ENCODE assay signal across 8 cellular contexts in genomic region chr16:87765776-87766484, GRCh38. TPM values are rescaled to one million over a fixed set of nuclear protein-coding genes. Genes with fewer than 3 reads are reported as not detected.
DNase-seq lines count a peak whose midpoint lies in the region; ATAC-seq and TF ChIP-seq lines count a peak whose summit lies in the region.

Gene KLHDC4 (minus strand): TSS chr16:87765986. CDS start chr16:87765890, 96 bp downstream.

- ATAC-seq in GM18909 (IDR thresholded peaks at IDR 0.05; ENCODE audit: poor library complexity, unreplicated experiment) = peak; percentile 85
- peak; percentile 66 for ATAC-seq in HG03196 (IDR thresholded peaks at IDR 0.05; ENCODE audit: unreplicated experiment)
- peak; percentile 78 for ATAC-seq in activated CD8-positive, alpha-beta T cell treated with anti-CD3 and anti-CD28 coated beads, Interleukin-2, amount 10 ng/mL, durations not matched to agents 7 days and 5 days
- ATAC-seq in lower lobe of right lung = peak; percentile 95 to 97

- H3K27me3 ChIP-seq in ectodermal cell (ENCODE audit: control insufficient read depth, insufficient read depth, low read length, poor library complexity, severe bottlenecking) = no peaks in the 10 kb centered on the region
- no peaks in the 10 kb centered on the region for H3K27me3 ChIP-seq in lower lobe of right lung (ENCODE audit: low read depth)

- H3K9me3 ChIP-seq in ectodermal cell (ENCODE audit: control insufficient read depth, low read length) (no peaks in the 10 kb centered on the region), lower lobe of right lung (no peaks in the 10 kb centered on the region)

- H3K4me3 Mint-ChIP-seq in activated CD8-positive, alpha-beta T cell treated with anti-CD3 and anti-CD28 coated beads, Interleukin-2, amount 10 ng/mL, durations not matched to agents 7 days and 5 days = peak within 1 kb of the TSS; percentile 96

- peaks cover 6% of the 10 kb centered on the region for H3K4me1 ChIP-seq in ectodermal cell (ENCODE audit: control insufficient read depth, insufficient read depth, low read length)
- peaks cover 20% of the 10 kb centered on the region for H3K4me1 ChIP-seq in lower lobe of right lung

- H3K27ac ChIP-seq in ectodermal cell (ENCODE audit: insufficient read depth, low read depth, low read length, poor library complexity, severe bottlenecking) (no peak within 1 kb of the TSS), lower lobe of right lung (peak within 1 kb of the TSS; percentile 94)

- no peak for TF ChIP-seq CTCF in lower lobe of right lung (IDR thresholded peaks at IDR 0.05)

- intact Hi-C loops in lower lobe of right lung (cut with DNase I) = no loop called here

- WGBS in ectodermal cell, 2 experiments = 4% methylated on average over 60 of the region's 60 CpGs

- DNase-seq in AG08396 (ENCODE audit: low spot score) (peak; percentile 95), NK-92 (lab: John Stamatoyannopoulos, UW; ENCODE audit: unreplicated experiment) (peak; percentile 47), lower lobe of right lung (peak; percentile 92)
- peak; percentile 94 for DNase-seq in activated CD8-positive, alpha-beta T cell treated with anti-CD3 and anti-CD28 coated beads, Interleukin-2, amount 10 ng/mL, durations not matched to agents 7 days and 5 days
- peak; percentile 64 to 83 (median 71) for DNase-seq in stimulated activated CD4-positive, alpha-beta T cell treated with anti-CD3 and anti-CD28 coated beads, TNF-alpha, amount 100 ng/mL, for 1 hour (ENCODE audit: low read depth in 3 of 3, low spot score in 1 of 3)

- peaks cover 40% of the 10 kb centered on the region for H3K4me1 Mint-ChIP-seq in activated CD8-positive, alpha-beta T cell treated with anti-CD3 and anti-CD28 coated beads, Interleukin-2, amount 10 ng/mL, durations not matched to agents 7 days and 5 days (ENCODE audit: low read depth)

- H3K36me3 ChIP-seq in ectodermal cell (ENCODE audit: control insufficient read depth, insufficient read depth, low read length) = no peaks in the 10 kb centered on the region
- H3K36me3 ChIP-seq in lower lobe of right lung = peaks cover 29% of the 10 kb centered on the region

- H3K4me3 ChIP-seq in ectodermal cell (ENCODE audit: insufficient read depth, low read depth, low read length) (peak within 1 kb of the TSS; percentile 81), lower lobe of right lung (peak within 1 kb of the TSS; percentile 99)

- no peaks in the 10 kb centered on the region for H3K9me3 Mint-ChIP-seq in activated CD8-positive, alpha-beta T cell treated with anti-CD3 and anti-CD28 coated beads, Interleukin-2, amount 10 ng/mL, durations not matched to agents 7 days and 5 days (ENCODE audit: insufficient read depth)

- H3K27ac Mint-ChIP-seq in activated CD8-positive, alpha-beta T cell treated with anti-CD3 and anti-CD28 coated beads, Interleukin-2, amount 10 ng/mL, durations not matched to agents 7 days and 5 days = peak within 1 kb of the TSS; percentile 99

- POLR2A ChIA-PET in activated CD8-positive, alpha-beta T cell treated with anti-CD3 and anti-CD28 coated beads, Interleukin-2, amount 10 ng/mL, durations not matched to agents 7 days and 5 days (lab: Charles Lee) = interaction anchor here (0.6 to 3.4 kb wide), 25 partner anchors 13 to 188 kb away, joined by 3 to 22 read pairs (median 4); partner anchors contain the start of gene SLC7A5

- CTCF ChIA-PET in activated CD8-positive, alpha-beta T cell treated with anti-CD3 and anti-CD28 coated beads, Interleukin-2, amount 10 ng/mL, durations not matched to agents 7 days and 5 days (lab: Charles Lee) = interaction anchor here (0.7 to 7.2 kb wide), 11 partner anchors 11 to 188 kb away, joined by 3 to 89 read pairs (median 5); partner anchors contain the start of genes BANP and SLC7A5

- H3K27me3 Mint-ChIP-seq in activated CD8-positive, alpha-beta T cell treated with anti-CD3 and anti-CD28 coated beads, Interleukin-2, amount 10 ng/mL, durations not matched to agents 7 days and 5 days (ENCODE audit: low read depth) = no peaks in the 10 kb centered on the region

- H3K36me3 Mint-ChIP-seq in activated CD8-positive, alpha-beta T cell treated with anti-CD3 and anti-CD28 coated beads, Interleukin-2, amount 10 ng/mL, durations not matched to agents 7 days and 5 days (ENCODE audit: low read depth) = peaks cover 36% of the 10 kb centered on the region

RNA-seq across cellular contexts. Expression of gene KLHDC4, which starts in this region (rescaled TPM):
- 100 to 1,000 TPM in 1 of 2 experiments, 10 to 100 TPM in 1; 91.7 to 101 TPM for total RNA-seq in activated CD8-positive, alpha-beta T cell treated with anti-CD3 and anti-CD28 coated beads, Interleukin-2, amount 10 ng/mL, durations not matched to agents 7 days and 5 days
- polyA plus RNA-seq in ectodermal cell (2013, experiment 1 of 4) = 47.3 TPM
- 42.0 TPM for polyA plus RNA-seq in ectodermal cell (2013, experiment 2 of 4)
- 24.0 TPM for polyA plus RNA-seq in ectodermal cell (2013, experiment 3 of 4)
- polyA plus RNA-seq in ectodermal cell (2013, experiment 4 of 4) = 29.9 TPM
- total RNA-seq in lower lobe of right lung = 33.9 TPM
